Comparison of ENCODE assay signal across 17 cellular contexts in genomic region chr6:56689663-56690062, GRCh38. TPM values are rescaled to one million over a fixed set of nuclear protein-coding genes. Genes with fewer than 3 reads are reported as not detected.
DNase-seq lines count a peak whose midpoint lies in the region; ATAC-seq and TF ChIP-seq lines count a peak whose summit lies in the region.
"Had no signal": no experiment of that assay in that cellular context is flagged by ENCODE, and none has a peak within 500 bp of the region (broad histone marks: within the 10 kb centered on the region; RNA-seq: fewer than 3 reads in every experiment).

No MANE protein-coding gene starts in this region.

- in situ Hi-C loops in mammary epithelial cell (cut with MboI; ENCODE audit: low sequenced_read_pairs in 2 of 2): loop anchor here in 1 of 2 donors (10.0 kb wide), 1 partner anchor 55 kb away; no protein-coding TSS in a partner anchor

- ATAC-seq in thoracic aorta (ENCODE audit: insufficient number of reproducible peaks, low FRiP score, low read depth): no peak
- no peak for ATAC-seq in HG03354 (IDR thresholded peaks at IDR 0.05; ENCODE audit: poor library complexity, severe bottlenecking, unreplicated experiment)
- no peak for ATAC-seq in sciatic nerve
- ATAC-seq: gastroesophageal sphincter had no signal

- H3K79me2 ChIP-seq in mammary epithelial cell (ENCODE audit: insufficient read depth, low read length): peaks cover 3% of the 10 kb centered on the region
- H3K79me2 ChIP-seq in Karpas-422 (ENCODE audit: low read length): no peaks in the 10 kb centered on the region

- intact Hi-C loops in MCF 10A (cut with micrococcal nuclease) (no loop called here), mammary epithelial cell (cut with micrococcal nuclease) (loop anchor here (10.0 kb wide), 1 partner anchor 325 kb away; no protein-coding TSS in a partner anchor), sciatic nerve (cut with DNase I) (no loop called here)

- dilution Hi-C loops in mammary epithelial cell (cut with HindIII; ENCODE audit: low sequenced_read_pairs): no loop called here

- H3K36me3 ChIP-seq in mammary epithelial cell (ENCODE audit: insufficient read depth, low read length) (no peaks in the 10 kb centered on the region), SJSA1 (peaks cover 23% of the 10 kb centered on the region), thoracic aorta (no peaks in the 10 kb centered on the region), Karpas-422 (ENCODE audit: insufficient read depth, low read length) (no peaks in the 10 kb centered on the region)
- H3K36me3 ChIP-seq: gastroesophageal sphincter, spleen had no signal

- H4K20me1 ChIP-seq in mammary epithelial cell (ENCODE audit: insufficient read depth, low read length) (no peaks in the 10 kb centered on the region), Karpas-422 (ENCODE audit: insufficient read depth, low read depth, low read length) (no peaks in the 10 kb centered on the region)

- DNase-seq in MCF 10A (ENCODE audit: unreplicated experiment) (no peak), mammary epithelial cell (no peak), SJSA1 (ENCODE audit: low read depth in 1 of 2, low spot score in 2 of 2) (no peak), fibroblast of villous mesenchyme (ENCODE audit: low read depth) (no peak), thoracic aorta (ENCODE audit: low spot score) (no peak), Karpas-422 (no peak), sciatic nerve (ENCODE audit: low spot score) (no peak)
- DNase-seq: 8988T; activated naive CD4-positive, alpha-beta T cell treated with anti-CD3 and anti-CD28 coated beads for 36 hours; H7; islet precursor cell; NCI-H1417; NCI-H510A treated with DMSO at 0.1 percent for 48 hours; spleen had no signal

- peaks cover 35% of the 10 kb centered on the region for H3K4me1 Mint-ChIP-seq in MCF 10A (ENCODE audit: insufficient read depth, unreplicated experiment)

- peak overlapping the region; percentile 97 for H3K27ac Mint-ChIP-seq in MCF 10A (ENCODE audit: low read depth, unreplicated experiment)
- H3K27ac Mint-ChIP-seq: activated naive CD4-positive, alpha-beta T cell treated with anti-CD3 and anti-CD28 coated beads for 36 hours; type B pancreatic cell had no signal

- no peak overlapping the region for H3K4me2 ChIP-seq in mammary epithelial cell (ENCODE audit: insufficient read depth, low read depth, low read length)
- H3K4me2 ChIP-seq in Karpas-422 (ENCODE audit: low read depth, low read length, poor library complexity, severe bottlenecking): no peak overlapping the region

- no peak overlapping the region for H3K9ac ChIP-seq in mammary epithelial cell (ENCODE audit: insufficient read depth, low read length)
- H3K9ac ChIP-seq in Karpas-422 (ENCODE audit: low read length): no peak overlapping the region

- H3K27me3 ChIP-seq in mammary epithelial cell (ENCODE audit: insufficient read depth, low read length): no peaks in the 10 kb centered on the region
- H3K27me3 ChIP-seq in SJSA1 (replicated peaks): no peaks in the 10 kb centered on the region
- no peaks in the 10 kb centered on the region for H3K27me3 ChIP-seq in thoracic aorta (replicated peaks; ENCODE audit: insufficient read depth)
- H3K27me3 ChIP-seq in Karpas-422 (ENCODE audit: low read length): no peaks in the 10 kb centered on the region
- H3K27me3 ChIP-seq: gastroesophageal sphincter, spleen had no signal

- H3K4me1 ChIP-seq in mammary epithelial cell (ENCODE audit: insufficient read depth, low read length) (peaks cover 7% of the 10 kb centered on the region), SJSA1 (replicated peaks) (peaks cover 69% of the 10 kb centered on the region), thoracic aorta (ENCODE audit: control insufficient read depth in 1 of 2, low read depth in 2 of 2) (peaks cover 17 to 73% of the 10 kb centered on the region in 2 donors), Karpas-422 (ENCODE audit: low read length) (no peaks in the 10 kb centered on the region)

- H3K27ac ChIP-seq in mammary epithelial cell (ENCODE audit: insufficient read depth, low read depth, low read length) (no peak overlapping the region), SJSA1 (peak overlapping the region; percentile 94), thoracic aorta (peak overlapping the region; percentile 10 to 28), Karpas-422 (ENCODE audit: low read length) (no peak overlapping the region)

- no peak overlapping the region for H2AFZ ChIP-seq in mammary epithelial cell (ENCODE audit: low read depth, low read length)
- no peak overlapping the region for H2AFZ ChIP-seq in Karpas-422 (ENCODE audit: low read length)

- H3K9me3 Mint-ChIP-seq in MCF 10A (ENCODE audit: unreplicated experiment): no peaks in the 10 kb centered on the region
- H3K9me3 Mint-ChIP-seq: activated naive CD4-positive, alpha-beta T cell treated with anti-CD3 and anti-CD28 coated beads for 36 hours; type B pancreatic cell had no signal

- no peaks in the 10 kb centered on the region for H3K27me3 Mint-ChIP-seq in MCF 10A (ENCODE audit: insufficient read depth, unreplicated experiment)
- H3K27me3 Mint-ChIP-seq: type B pancreatic cell had no signal

- BruUV-seq in MCF 10A (replicated peaks; lab: Mats Ljungman, UMichigan) (no TSS peak), mammary epithelial cell (replicated peaks; lab: Mats Ljungman, UMichigan) (no TSS peak)

- H3K36me3 Mint-ChIP-seq in MCF 10A (ENCODE audit: insufficient read depth, unreplicated experiment): no peaks in the 10 kb centered on the region

- no peak for TF ChIP-seq CTCF in MCF 10A (IDR thresholded peaks at IDR 0.05; ENCODE audit: unreplicated experiment)
- no peak for TF ChIP-seq CTCF in mammary epithelial cell (conservative IDR thresholded peaks at IDR 0.05 in 1 of 2, IDR thresholded peaks at IDR 0.05 in 1 of 2; ENCODE audit: extremely low read depth in 1 of 2, insufficient read depth in 1 of 2, low read depth in 1 of 2, low read length in 2 of 2)
- no peak for TF ChIP-seq CTCF in fibroblast of villous mesenchyme (IDR thresholded peaks at IDR 0.05; ENCODE audit: insufficient read depth, low read depth, low read length)
- no peak for TF ChIP-seq CTCF in thoracic aorta (IDR thresholded peaks at IDR 0.05)

- H3K9me2 ChIP-seq in Karpas-422 (replicated peaks; ENCODE audit: insufficient read depth, low read length): no peaks in the 10 kb centered on the region

- H3K4me3 ChIP-seq in mammary epithelial cell (replicated peaks in 1 of 3; ENCODE audit: insufficient read depth in 1 of 3, low read depth in 2 of 3, low read length in 3 of 3): no peak overlapping the region
- H3K4me3 ChIP-seq in SJSA1: no peak overlapping the region
- peak overlapping the region; percentile 60 for H3K4me3 ChIP-seq in fibroblast of villous mesenchyme (ENCODE audit: low read depth, low read length)
- peak overlapping the region; percentile 3 for H3K4me3 ChIP-seq in thoracic aorta
- no peak overlapping the region for H3K4me3 ChIP-seq in Karpas-422 (ENCODE audit: low read length)

- no peaks in the 10 kb centered on the region for H3K9me3 ChIP-seq in mammary epithelial cell (replicated peaks; ENCODE audit: insufficient read depth, low read length)
- no peaks in the 10 kb centered on the region for H3K9me3 ChIP-seq in SJSA1 (replicated peaks)
- no peaks in the 10 kb centered on the region for H3K9me3 ChIP-seq in thoracic aorta
- no peaks in the 10 kb centered on the region for H3K9me3 ChIP-seq in Karpas-422 (ENCODE audit: low read length)
- H3K9me3 ChIP-seq: gastroesophageal sphincter, spleen had no signal

- WGBS in mammary epithelial cell (ENCODE audit: low coverage, missing lambda C conversion rate): 100% methylated on average over 1 of the region's 1 CpG

- CTCF ChIA-PET in MCF 10A (lab: Yijun Ruan, JAX) (interaction anchor here (0.6 to 3.9 kb wide), 10 partner anchors 10 to 162 kb away, joined by 3 to 17 read pairs (median 5); no protein-coding TSS in a partner anchor), mammary epithelial cell (lab: Charles Lee; ENCODE audit: low non-redundant PET) (no interaction called here)

- POLR2A ChIA-PET in MCF 10A (lab: Yijun Ruan, JAX): interaction anchor here (0.7 to 14.1 kb wide), 15 partner anchors 9 to 82 kb away, joined by 3 to 395 read pairs (median 8); partner anchors contain the start of gene DST

- H3K4me3 Mint-ChIP-seq in MCF 10A (ENCODE audit: unreplicated experiment): peak overlapping the region; percentile 77
- H3K4me3 Mint-ChIP-seq: activated naive CD4-positive, alpha-beta T cell treated with anti-CD3 and anti-CD28 coated beads for 36 hours; type B pancreatic cell had no signal

RNA-seq across cellular contexts. Expression of gene DST, which starts 47.0 kb away (rescaled TPM):
- total RNA-seq in MCF 10A (2022) (356 and 370 TPM in 2 replicates), mammary epithelial cell (1,000 to 10,000 TPM in 1 of 2 donors, 100 to 1,000 TPM in 1; 535 to 1,158 TPM), fibroblast of villous mesenchyme (312 and 509 TPM in 2 replicates), thoracic aorta (100 to 1,000 TPM; 443 to 489 TPM), sciatic nerve (526 TPM)
- 120 TPM for polyA plus RNA-seq in mammary epithelial cell
- 464 TPM for polyA minus RNA-seq in mammary epithelial cell
- total RNA-seq in SJSA1 (2014; rRNA removed; shearing (Covaris generic)): 93.2 and 160 TPM in 2 replicates
- total RNA-seq in Karpas-422 (2014; rRNA removed; shearing (Covaris generic); ENCODE audit: low replicate concordance): 122 and 241 TPM in 2 replicates

Comparison
In these comparisons a context has a peak if more than half of its experiments do, and no peak if none do; other contexts are left out.
1. H3K27ac ChIP-seq: peak in SJSA1 (single experiment) and thoracic aorta (2 of 2); none in mammary epithelial cell (single experiment) and Karpas-422 (single experiment).
2. H3K4me3 ChIP-seq: peak in fibroblast of villous mesenchyme (single experiment) and thoracic aorta (single experiment); none in mammary epithelial cell (0 of 3), SJSA1 (single experiment) and Karpas-422 (single experiment).